In the genomic region with DNA sequence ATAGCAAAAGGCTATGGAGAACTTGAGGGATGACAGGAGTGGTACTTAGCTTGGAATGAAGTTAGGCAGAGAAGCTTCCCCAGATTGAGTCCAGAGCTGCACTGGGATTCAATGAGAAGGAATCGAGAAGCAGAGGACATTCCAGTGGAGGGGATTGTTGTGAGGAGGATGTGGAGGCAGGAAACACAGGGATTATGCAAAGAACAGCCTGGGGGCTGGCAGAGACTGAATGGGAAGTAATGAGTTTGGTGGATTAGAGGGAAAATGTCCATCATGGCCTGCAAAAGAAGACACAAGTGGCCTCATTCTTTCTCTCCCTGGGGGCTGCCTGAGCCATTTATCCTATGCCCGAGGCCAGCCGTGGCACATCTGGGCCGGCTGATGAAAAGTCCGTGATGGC, we compare ENCODE assay signal across 3 cellular contexts.
TF ChIP-seq lines count a peak whose summit lies in the region.

No MANE protein-coding gene starts in this region.

TF ChIP-seq in SK-N-SH, 30 proteins besides CTCF, POLR2A, EP300 and RAD21:
- TF ChIP-seq USF1 (IDR thresholded peaks at IDR 0.05; ENCODE audit: borderline replicate concordance, low read depth): no peak
- no peak for TF ChIP-seq GATA2 (CRISPR knock-in tag; IDR thresholded peaks at IDR 0.05)
- TF ChIP-seq JUND (IDR thresholded peaks at IDR 0.05): no peak
- no peak for TF ChIP-seq ELF1 (IDR thresholded peaks at IDR 0.05)
- TF ChIP-seq, protein P1, sequence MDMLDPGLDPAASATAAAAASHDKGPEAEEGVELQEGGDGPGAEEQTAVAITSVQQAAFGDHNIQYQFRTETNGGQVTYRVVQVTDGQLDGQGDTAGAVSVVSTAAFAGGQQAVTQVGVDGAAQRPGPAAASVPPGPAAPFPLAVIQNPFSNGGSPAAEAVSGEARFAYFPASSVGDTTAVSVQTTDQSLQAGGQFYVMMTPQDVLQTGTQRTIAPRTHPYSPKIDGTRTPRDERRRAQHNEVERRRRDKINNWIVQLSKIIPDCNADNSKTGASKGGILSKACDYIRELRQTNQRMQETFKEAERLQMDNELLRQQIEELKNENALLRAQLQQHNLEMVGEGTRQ (IDR thresholded peaks at IDR 0.05; ENCODE audit: borderline replicate concordance, low read depth, low read length): no peak
- no peak for TF ChIP-seq RCOR1 (IDR thresholded peaks at IDR 0.05; ENCODE audit: low read length)
- no peak for TF ChIP-seq CHD2 (IDR thresholded peaks at IDR 0.05; ENCODE audit: low read length, partially characterized antibody)
- no peak for TF ChIP-seq TEAD4 (IDR thresholded peaks at IDR 0.05; ENCODE audit: borderline replicate concordance, insufficient read depth)
- TF ChIP-seq, protein P2, sequence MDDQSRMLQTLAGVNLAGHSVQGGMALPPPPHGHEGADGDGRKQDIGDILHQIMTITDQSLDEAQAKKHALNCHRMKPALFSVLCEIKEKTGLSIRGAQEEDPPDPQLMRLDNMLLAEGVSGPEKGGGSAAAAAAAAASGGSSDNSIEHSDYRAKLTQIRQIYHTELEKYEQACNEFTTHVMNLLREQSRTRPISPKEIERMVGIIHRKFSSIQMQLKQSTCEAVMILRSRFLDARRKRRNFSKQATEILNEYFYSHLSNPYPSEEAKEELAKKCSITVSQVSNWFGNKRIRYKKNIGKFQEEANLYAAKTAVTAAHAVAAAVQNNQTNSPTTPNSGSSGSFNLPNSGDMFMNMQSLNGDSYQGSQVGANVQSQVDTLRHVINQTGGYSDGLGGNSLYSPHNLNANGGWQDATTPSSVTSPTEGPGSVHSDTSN (IDR thresholded peaks at IDR 0.05): no peak
- TF ChIP-seq FOXJ3 (CRISPR knock-in tag; IDR thresholded peaks at IDR 0.05): no peak
- TF ChIP-seq YY1 (IDR thresholded peaks at IDR 0.05; ENCODE audit: low read depth): no peak
- no peak for TF ChIP-seq NFIC (IDR thresholded peaks at IDR 0.05; ENCODE audit: borderline replicate concordance)
- no peak for TF ChIP-seq FOXM1 (IDR thresholded peaks at IDR 0.05; ENCODE audit: low read depth)
- no peak for TF ChIP-seq POLR2AphosphoS5 (IDR thresholded peaks at IDR 0.05; ENCODE audit: low read depth, low read length)
- no peak for TF ChIP-seq RFX5 (IDR thresholded peaks at IDR 0.05; ENCODE audit: low read length)
- TF ChIP-seq ZBTB33 (IDR thresholded peaks at IDR 0.05; ENCODE audit: borderline replicate concordance, low read depth): no peak
- no peak for TF ChIP-seq NRF1 (IDR thresholded peaks at IDR 0.05; ENCODE audit: low read depth, low read length)
TF ChIP-seq in SK-N-SH: peak in this region for 0.

TF ChIP-seq in SK-N-SH treated with all-trans-retinoic acid at 6 μM for 48 hours, 23 proteins besides CTCF, POLR2A, EP300 and RAD21:
- no peak for TF ChIP-seq ESRRG (CRISPR knock-in tag; IDR thresholded peaks at IDR 0.05)
- TF ChIP-seq ZNF565 (CRISPR knock-in tag; conservative IDR thresholded peaks at IDR 0.05; ENCODE audit: low read depth): no peak
TF ChIP-seq in SK-N-SH treated with all-trans-retinoic acid at 6 μM for 48 hours: peak in this region for 0.

TF ChIP-seq in H1, 55 proteins besides CTCF, POLR2A, EP300 and RAD21:
- no peak for TF ChIP-seq CBX8 (IDR thresholded peaks at IDR 0.05; ENCODE audit: borderline replicate concordance, low read depth, low read length)
- no peak for TF ChIP-seq CTBP2 (IDR thresholded peaks at IDR 0.05; ENCODE audit: borderline replicate concordance, insufficient read depth, insufficient read length, low read length)
- TF ChIP-seq GTF2F1 (IDR thresholded peaks at IDR 0.05; ENCODE audit: borderline replicate concordance, low read depth, low read length): no peak
